In genomic region chr7:119219663-119220062, GRCh38 we compare ENCODE assay signal across 21 cellular contexts.
"Had no signal": no experiment of that assay in that cellular context is flagged by ENCODE, and none has a peak within 500 bp of the region (broad histone marks: within the 10 kb centered on the region; RNA-seq: fewer than 3 reads in every experiment).

No MANE protein-coding gene starts in this region.

- ATAC-seq: foreskin keratinocyte, gastroesophageal sphincter, heart left ventricle, left cardiac atrium, left lung, left ventricle myocardium superior, mucosa of descending colon had no signal

- H3K4me1 Mint-ChIP-seq: immature natural killer cell, mesothelial cell of epicardium had no signal

- H3K27me3 Mint-ChIP-seq: dendritic cell treated with granulocyte-macrophage colony-stimulating factor and Interleukin-4, amounts not matched to agents 40 ng/mL and 50 ng/mL, for 4 days had no signal

- H3K4me1 ChIP-seq: colonic mucosa, esophagus muscularis mucosa, foreskin keratinocyte, gastroesophageal sphincter, heart left ventricle, left lung, lower lobe of right lung had no signal

- DNase-seq: colonic mucosa; cortex of kidney; effector memory CD4-positive, alpha-beta T cell; foreskin keratinocyte; heart left ventricle; hypothalamus; immature natural killer cell; islet precursor cell; left cardiac atrium; left ventricle myocardium superior; lower lobe of right lung; mesenchymal stem cell; mucosa of descending colon had no signal

- H3K27ac ChIP-seq: colonic mucosa, esophagus muscularis mucosa, foreskin keratinocyte, gastroesophageal sphincter, heart left ventricle, hepatocyte, left lung, lower lobe of right lung had no signal

- H3K27ac Mint-ChIP-seq: dendritic cell treated with granulocyte-macrophage colony-stimulating factor and Interleukin-4, amounts not matched to agents 40 ng/mL and 50 ng/mL, for 4 days; immature natural killer cell; mesothelial cell of epicardium had no signal

- H3K4me3 Mint-ChIP-seq: dendritic cell treated with granulocyte-macrophage colony-stimulating factor and Interleukin-4, amounts not matched to agents 40 ng/mL and 50 ng/mL, for 4 days; immature natural killer cell; mesothelial cell of epicardium had no signal

- H3K36me3 ChIP-seq: colonic mucosa, esophagus muscularis mucosa, gastroesophageal sphincter, heart left ventricle, left lung, lower lobe of right lung had no signal

- H3K9me3 ChIP-seq: colonic mucosa, lower lobe of right lung, mucosa of descending colon had no signal

- H3K36me3 Mint-ChIP-seq: immature natural killer cell, mesothelial cell of epicardium had no signal

- FAIRE-seq: endothelial cell of umbilical vein, frontal cortex had no signal

- H3K4me3 ChIP-seq: colonic mucosa, esophagus muscularis mucosa, gastroesophageal sphincter, heart left ventricle, hepatocyte, left lung, lower lobe of right lung, mucosa of descending colon had no signal
